ENCODE assay signal across 16 cellular contexts in genomic region chr5:172508471-172509404, GRCh38. TPM values are rescaled to one million over a fixed set of nuclear protein-coding genes. Genes with fewer than 3 reads are reported as not detected.
DNase-seq lines count a peak whose midpoint lies in the region; ATAC-seq and TF ChIP-seq lines count a peak whose summit lies in the region.
"Had no signal": no experiment of that assay in that cellular context is flagged by ENCODE, and none has a peak within 500 bp of the region (broad histone marks: within the 10 kb centered on the region; RNA-seq: fewer than 3 reads in every experiment).

No MANE protein-coding gene starts in this region.

- TF ChIP-seq POLR2A in esophagus muscularis mucosa (IDR thresholded peaks at IDR 0.05; ENCODE audit: low read depth) (no peak), vagina (IDR thresholded peaks at IDR 0.05) (no peak)

- H3K9me3 ChIP-seq in right atrium auricular region (peaks cover 0 to 27% of the 10 kb centered on the region in 2 donors), esophagus muscularis mucosa (peaks cover 0 to 11% (median 7%) of the 10 kb centered on the region in 4 donors), vagina (no peaks in the 10 kb centered on the region)

- DNase-seq in right atrium auricular region (ENCODE audit: low spot score) (peak; percentile 47), Right ventricle myocardium inferior (ENCODE audit: missing footprints) (no peak), esophagus muscularis mucosa (ENCODE audit: extremely low spot score) (peak; percentile 79), posterior vena cava (ENCODE audit: low spot score) (peak; percentile 16), vagina (ENCODE audit: extremely low spot score in 2 of 2) (peak; percentile 78 to 93), GM19238 (ENCODE audit: insufficient read length, low spot score) (no peak)
- DNase-seq: activated CD4-positive, alpha-beta T cell treated with anti-CD3 and anti-CD28 coated beads, Interleukin-2, amount 50 U/mL, for 48 hours; CD4-positive, CD25-positive, alpha-beta regulatory T cell; foreskin melanocyte; MM.1S; NCI-H146; NCI-H748 treated with DMSO at 0.1 percent for 48 hours; SJCRH30; stimulated activated CD4-positive, alpha-beta T cell treated with anti-CD3 and anti-CD28 coated beads, Interleukin-4, amount 100 ng/mL, for 1 hour had no signal

- H3K36me3 ChIP-seq in right atrium auricular region: no peaks in the 10 kb centered on the region
- H3K36me3 ChIP-seq in esophagus muscularis mucosa: no peaks in the 10 kb centered on the region
- H3K36me3 ChIP-seq in vagina: no peaks in the 10 kb centered on the region
- H3K36me3 ChIP-seq: SJCRH30 had no signal

- H3K27me3 ChIP-seq in right atrium auricular region (no peaks in the 10 kb centered on the region), esophagus muscularis mucosa (no peaks in the 10 kb centered on the region), vagina (no peaks in the 10 kb centered on the region)
- H3K27me3 ChIP-seq: SJCRH30 had no signal

- WGBS in esophagus muscularis mucosa: 88% methylated on average over 10 of the region's 12 CpGs

- H3K27ac ChIP-seq in right atrium auricular region: peak overlapping the region; percentile 37 to 60
- H3K27ac ChIP-seq in esophagus muscularis mucosa (replicated peaks in 1 of 4): peak overlapping the region; percentile 20 to 59 (median 30)
- H3K27ac ChIP-seq in vagina: no peak overlapping the region
- H3K27ac ChIP-seq: SJCRH30 had no signal

- H3K4me1 ChIP-seq in right atrium auricular region: peaks cover 0 to 29% of the 10 kb centered on the region in 2 donors
- H3K4me1 ChIP-seq in esophagus muscularis mucosa: peaks cover 11 to 21% (median 13%) of the 10 kb centered on the region in 4 donors
- peaks cover 15% of the 10 kb centered on the region for H3K4me1 ChIP-seq in vagina

- H3K4me3 ChIP-seq in right atrium auricular region: no peak overlapping the region
- H3K4me3 ChIP-seq in esophagus muscularis mucosa: no peak overlapping the region
- H3K4me3 ChIP-seq in vagina: no peak overlapping the region
- H3K4me3 ChIP-seq: SJCRH30 had no signal

- intact Hi-C loops in Right ventricle myocardium inferior (cut with DNase I) (loop anchor here (1.0 to 2.0 kb wide), 2 partner anchors 18 to 76 kb away; no protein-coding TSS in a partner anchor), esophagus muscularis mucosa (cut with DNase I) (no loop called here), posterior vena cava (cut with DNase I) (no loop called here), vagina (cut with DNase I) (loop anchor here (10.0 kb wide), 1 partner anchor 46 kb away; no protein-coding TSS in a partner anchor)

- TF ChIP-seq CTCF in right atrium auricular region (IDR thresholded peaks at IDR 0.05) (no peak), esophagus muscularis mucosa (IDR thresholded peaks at IDR 0.05) (no peak), vagina (IDR thresholded peaks at IDR 0.05) (no peak)

- ATAC-seq in Right ventricle myocardium inferior: no peak
- ATAC-seq in HG03039 (IDR thresholded peaks at IDR 0.05; ENCODE audit: unreplicated experiment): no peak
- no peak for ATAC-seq in GM21367 (IDR thresholded peaks at IDR 0.05; ENCODE audit: unreplicated experiment)

- no peak for TF ChIP-seq EP300 in esophagus muscularis mucosa (IDR thresholded peaks at IDR 0.05)

RNA-seq across cellular contexts. Expression of gene SH3PXD2B, which starts 54.4 kb away (rescaled TPM):
- total RNA-seq in right atrium auricular region (10 to 100 TPM in 1 of 2 donors, 1 to 10 TPM in 1; 7.2 to 13.9 TPM), Right ventricle myocardium inferior (5.4 TPM), esophagus muscularis mucosa (10 to 100 TPM; 41.5 to 66.5 (median 49.2) TPM), posterior vena cava (100 to 1,000 TPM in 1 of 2 donors, 10 to 100 TPM in 1; 85.2 to 114 TPM), vagina (30.9 TPM)

Comparison
In these comparisons a context has a peak if more than half of its experiments do, and no peak if none do; other contexts are left out.
1. DNase-seq: peak in right atrium auricular region (single experiment), esophagus muscularis mucosa (single experiment), posterior vena cava (single experiment) and vagina (2 of 2); none in Right ventricle myocardium inferior (single experiment) and GM19238 (single experiment).
2. intact Hi-C loops: an anchor here in Right ventricle myocardium inferior (1.0 to 2.0 kb wide) and vagina (10.0 kb wide); none called in esophagus muscularis mucosa and posterior vena cava.